Comparison of ENCODE assay signal across 1 cellular context in genomic region chr5:133769842-133770241, GRCh38.
TF ChIP-seq lines count a peak whose summit lies in the region.

No MANE protein-coding gene starts in this region.

TF ChIP-seq in K562, 482 proteins besides CTCF, POLR2A, EP300 and RAD21 (continued from another document):
- TF ChIP-seq MED1 (CRISPR knock-in tag; IDR thresholded peaks at IDR 0.05; ENCODE audit: borderline replicate concordance) (no peak), ZNF146 (CRISPR knock-in tag; IDR thresholded peaks at IDR 0.05; ENCODE audit: unreplicated experiment) (peak; percentile 52), ZBTB26 (CRISPR knock-in tag; IDR thresholded peaks at IDR 0.05) (no peak)
